In the genomic region with DNA sequence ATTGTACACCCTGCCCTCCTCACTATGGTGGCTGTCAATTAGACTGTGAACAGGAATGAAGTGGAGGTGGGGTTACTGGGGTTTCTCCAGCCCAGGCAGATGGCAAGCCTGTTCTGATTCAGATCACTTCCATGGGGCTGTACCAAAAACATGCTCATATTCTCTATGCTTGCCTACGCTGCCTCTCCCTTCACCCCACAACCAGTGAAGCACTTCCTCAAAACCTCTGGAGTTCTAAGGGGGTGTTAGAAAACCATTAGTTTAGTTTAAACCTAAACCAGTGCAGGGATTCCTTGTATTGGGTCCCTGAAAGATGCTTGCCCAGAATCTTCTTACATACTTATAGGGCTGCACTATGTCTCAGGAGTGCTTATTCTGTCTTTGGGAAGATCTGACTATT, we compare ENCODE assay signal across 14 cellular contexts.
A peak's percentile ranks its signal among the peaks of the same experiment; 100 is the strongest.
DNase-seq lines count a peak whose midpoint lies in the region; ATAC-seq and TF ChIP-seq lines count a peak whose summit lies in the region.
"Had no signal": no experiment of that assay in that cellular context is flagged by ENCODE, and none has a peak within 500 bp of the region (broad histone marks: within the 10 kb centered on the region; RNA-seq: fewer than 3 reads in every experiment).

No MANE protein-coding gene starts in this region.

- peak; percentile 39 for DNase-seq in Ammon's horn (ENCODE audit: low spot score)
- no peak for DNase-seq in ascending aorta (ENCODE audit: low spot score in 2 of 2)
- DNase-seq in naive B cell: no peak
- DNase-seq in GDM1 (lab: John Stamatoyannopoulos, UW): no peak
- no peak for DNase-seq in GM20000 (ENCODE audit: low spot score)
- DNase-seq in NCI-H526 treated with DMSO at 0.1 percent for 48 hours (lab: John Stamatoyannopoulos, UW): no peak
- DNase-seq in COLO668 (lab: John Stamatoyannopoulos, UW; ENCODE audit: unreplicated experiment): no peak
- DNase-seq: 8988T; AML-193; Caco-2; CD4-positive, alpha-beta memory T cell; DND-41 had no signal

- peaks cover 0 to 5% (median 2%) of the 10 kb centered on the region in 3 donors for H3K9me3 Mint-ChIP-seq in IgD-negative memory B cell
- peaks cover 0 to 5% (median 0%) of the 10 kb centered on the region in 7 donors for H3K9me3 Mint-ChIP-seq in naive B cell

- peak overlapping the region; percentile 18 to 24 for H3K27ac ChIP-seq in ascending aorta

- peaks cover 12% of the 10 kb centered on the region for H3K36me3 Mint-ChIP-seq in IgD-negative memory B cell
- peaks cover 44 to 51% of the 10 kb centered on the region in 2 donors for H3K36me3 Mint-ChIP-seq in naive B cell

- H3K27ac Mint-ChIP-seq in IgD-negative memory B cell (peak overlapping the region in 2 of 3 donors; percentile 21 to 27), naive B cell (peak overlapping the region; percentile 8 to 90 (median 74))

- no peak overlapping the region for H3K4me3 Mint-ChIP-seq in IgD-negative memory B cell
- H3K4me3 Mint-ChIP-seq in naive B cell: no peak overlapping the region
- H3K4me3 Mint-ChIP-seq: CD4-positive, alpha-beta memory T cell had no signal

- no peak for TF ChIP-seq CTCF in ascending aorta (IDR thresholded peaks at IDR 0.05)
- no peak for TF ChIP-seq CTCF in GM20000 (IDR thresholded peaks at IDR 0.05; ENCODE audit: extremely low read depth, missing control alignments)

- H3K36me3 ChIP-seq in ascending aorta: peaks cover 21 to 46% of the 10 kb centered on the region in 2 donors

- H3K4me1 ChIP-seq in ascending aorta: no peaks in the 10 kb centered on the region
- H3K4me1 ChIP-seq: Caco-2 had no signal

- no peaks in the 10 kb centered on the region for H3K27me3 ChIP-seq in ascending aorta

- intact Hi-C loops in ascending aorta (cut with DNase I): no loop called here

- H3K9me3 ChIP-seq in ascending aorta: no peaks in the 10 kb centered on the region
- H3K9me3 ChIP-seq: Caco-2, HAP-1 had no signal

- H3K4me1 Mint-ChIP-seq in IgD-negative memory B cell (peaks cover 0 to 8% (median 3%) of the 10 kb centered on the region in 3 donors), naive B cell (peaks cover 0 to 30% (median 15%) of the 10 kb centered on the region in 3 donors)
- H3K4me1 Mint-ChIP-seq: CD4-positive, alpha-beta memory T cell had no signal

- no peak overlapping the region for H3K4me3 ChIP-seq in ascending aorta
- H3K4me3 ChIP-seq: HAP-1 had no signal

- ATAC-seq in naive B cell (ENCODE audit: low read depth in 2 of 2): no peak

- H3K27me3 Mint-ChIP-seq in IgD-negative memory B cell (no peaks in the 10 kb centered on the region), naive B cell (no peaks in the 10 kb centered on the region)
- H3K27me3 Mint-ChIP-seq: CD4-positive, alpha-beta memory T cell had no signal
